9 cellular contexts compared by ENCODE assay signal in genomic region chr2:198296665-198297308, GRCh38.
A peak's percentile ranks its signal among the peaks of the same experiment; 100 is the strongest.
DNase-seq lines count a peak whose midpoint lies in the region; ATAC-seq, FAIRE-seq and TF ChIP-seq lines count a peak whose summit lies in the region.
"Had no signal": no experiment of that assay in that cellular context is flagged by ENCODE, and none has a peak within 500 bp of the region (broad histone marks: within the 10 kb centered on the region; RNA-seq: fewer than 3 reads in every experiment).

No MANE protein-coding gene starts in this region.

- under 1% methylated on average over 8 of the region's 8 CpGs for WGBS in smooth muscle cell (ENCODE audit: low lambda C conversion rate)

- H3K9me3 Mint-ChIP-seq in T-helper 2 cell treated with Interferon-gamma antibody and Interleukin-4, amounts not matched to agents 5 μg/mL and 100 μg/mL, for 36 hours = no peaks in the 10 kb centered on the region
- no peaks in the 10 kb centered on the region for H3K9me3 Mint-ChIP-seq in astrocyte (ENCODE audit: unreplicated experiment)
- H3K9me3 Mint-ChIP-seq: stimulated activated naive CD8-positive, alpha-beta T cell treated with anti-CD3 and anti-CD28 coated beads, Interleukin-15, Interleukin-2, amounts not matched to agents 100 ng/mL and 50 ng/mL, for 24 hours had no signal

- H3K4me2 ChIP-seq in astrocyte (ENCODE audit: low read length) = no peak overlapping the region
- no peak overlapping the region for H3K4me2 ChIP-seq in smooth muscle cell

- no peaks in the 10 kb centered on the region for H3K79me2 ChIP-seq in astrocyte (ENCODE audit: insufficient read depth, low read length)
- no peaks in the 10 kb centered on the region for H3K79me2 ChIP-seq in smooth muscle cell (ENCODE audit: low read depth)

- H3K27me3 ChIP-seq in astrocyte (ENCODE audit: insufficient read depth, low read length) = no peaks in the 10 kb centered on the region
- peaks cover 22% of the 10 kb centered on the region for H3K27me3 ChIP-seq in smooth muscle cell (ENCODE audit: low read depth)

- H3K4me1 ChIP-seq in astrocyte (ENCODE audit: insufficient read depth, low read length) (no peaks in the 10 kb centered on the region), smooth muscle cell (ENCODE audit: low read depth) (no peaks in the 10 kb centered on the region)

- no peak overlapping the region for H3K4me3 Mint-ChIP-seq in T-helper 2 cell treated with Interferon-gamma antibody and Interleukin-4, amounts not matched to agents 5 μg/mL and 100 μg/mL, for 36 hours
- no peak overlapping the region for H3K4me3 Mint-ChIP-seq in astrocyte (ENCODE audit: unreplicated experiment)
- H3K4me3 Mint-ChIP-seq: stimulated activated naive CD8-positive, alpha-beta T cell treated with anti-CD3 and anti-CD28 coated beads, Interleukin-15, Interleukin-2, amounts not matched to agents 100 ng/mL and 50 ng/mL, for 24 hours had no signal

- DNase-seq in NCI-H2029 treated with DMSO at 0.1 percent for 48 hours (lab: John Stamatoyannopoulos, UW) (peak; percentile 41), NCI-H2029 (lab: John Stamatoyannopoulos, UW) (no peak), NCI-H1092 treated with DMSO at 0.1 percent for 48 hours (lab: John Stamatoyannopoulos, UW) (peak; percentile 66), astrocyte (ENCODE audit: low read depth) (peak; percentile 15), hypothalamus (lab: John Stamatoyannopoulos, UW) (peak in 38 of 51 donors; percentile 2 to 71 (median 30)), smooth muscle cell (lab: John Stamatoyannopoulos, UW; ENCODE audit: unreplicated experiment) (peak; percentile 3)
- DNase-seq in T-helper 2 cell treated with Interferon-gamma antibody and Interleukin-4, amounts not matched to agents 5 μg/mL and 100 μg/mL, for 36 hours (ENCODE audit: low spot score) = peak; percentile 22

- peak; percentile 71 for TF ChIP-seq CTCF in astrocyte (IDR thresholded peaks at IDR 0.05; ENCODE audit: insufficient read depth, low read depth, low read length)
- peak; percentile 84 for TF ChIP-seq CTCF in smooth muscle cell (IDR thresholded peaks at IDR 0.05; ENCODE audit: borderline replicate concordance, insufficient read depth, poor library complexity, severe bottlenecking)

- H4K20me1 ChIP-seq in astrocyte (ENCODE audit: insufficient read depth, low read length) = no peaks in the 10 kb centered on the region
- no peaks in the 10 kb centered on the region for H4K20me1 ChIP-seq in smooth muscle cell (ENCODE audit: low read depth)

- H3K36me3 Mint-ChIP-seq in T-helper 2 cell treated with Interferon-gamma antibody and Interleukin-4, amounts not matched to agents 5 μg/mL and 100 μg/mL, for 36 hours (ENCODE audit: low read depth) = no peaks in the 10 kb centered on the region
- no peaks in the 10 kb centered on the region for H3K36me3 Mint-ChIP-seq in astrocyte (ENCODE audit: low read depth, unreplicated experiment)

- H3K4me3 ChIP-seq in astrocyte (ENCODE audit: insufficient read depth, low read depth, low read length) (no peak overlapping the region), smooth muscle cell (no peak overlapping the region)

- no peak overlapping the region for H2AFZ ChIP-seq in astrocyte (ENCODE audit: low read depth, low read length)
- H2AFZ ChIP-seq in smooth muscle cell (ENCODE audit: low read depth) = no peak overlapping the region

- no peaks in the 10 kb centered on the region for H3K36me3 ChIP-seq in astrocyte (ENCODE audit: insufficient read depth, low read length)
- H3K36me3 ChIP-seq in smooth muscle cell (ENCODE audit: low read depth) = no peaks in the 10 kb centered on the region

- FAIRE-seq in astrocyte (lab: Jason Lieb, UNC) = peak; percentile 32

- H3K4me1 Mint-ChIP-seq in T-helper 2 cell treated with Interferon-gamma antibody and Interleukin-4, amounts not matched to agents 5 μg/mL and 100 μg/mL, for 36 hours (ENCODE audit: low read depth) = no peaks in the 10 kb centered on the region
- no peaks in the 10 kb centered on the region for H3K4me1 Mint-ChIP-seq in astrocyte (ENCODE audit: low read depth, unreplicated experiment)

- H3K9ac ChIP-seq in astrocyte (ENCODE audit: low read length) (no peak overlapping the region), smooth muscle cell (ENCODE audit: low read depth) (no peak overlapping the region)

- no peaks in the 10 kb centered on the region for H3K9me3 ChIP-seq in astrocyte (ENCODE audit: insufficient read depth, low read depth, low read length)
- no peaks in the 10 kb centered on the region for H3K9me3 ChIP-seq in smooth muscle cell (replicated peaks; ENCODE audit: low read depth)

- H3F3A ChIP-seq in smooth muscle cell (ENCODE audit: low read depth) = no peaks in the 10 kb centered on the region

- ATAC-seq in HG02642 (IDR thresholded peaks at IDR 0.05; ENCODE audit: poor library complexity, unreplicated experiment) = peak; percentile 91

- H3K27ac Mint-ChIP-seq in T-helper 2 cell treated with Interferon-gamma antibody and Interleukin-4, amounts not matched to agents 5 μg/mL and 100 μg/mL, for 36 hours = no peak overlapping the region
- H3K27ac Mint-ChIP-seq in astrocyte (ENCODE audit: unreplicated experiment) = no peak overlapping the region
- H3K27ac Mint-ChIP-seq: stimulated activated naive CD8-positive, alpha-beta T cell treated with anti-CD3 and anti-CD28 coated beads, Interleukin-15, Interleukin-2, amounts not matched to agents 100 ng/mL and 50 ng/mL, for 24 hours had no signal

- H3K27ac ChIP-seq in astrocyte (ENCODE audit: low read depth, low read length) (no peak overlapping the region), smooth muscle cell (ENCODE audit: low read depth) (no peak overlapping the region)

- H3K27me3 Mint-ChIP-seq in T-helper 2 cell treated with Interferon-gamma antibody and Interleukin-4, amounts not matched to agents 5 μg/mL and 100 μg/mL, for 36 hours (ENCODE audit: low read depth) = peaks cover 3% of the 10 kb centered on the region
- H3K27me3 Mint-ChIP-seq in astrocyte (ENCODE audit: low read depth, unreplicated experiment) = peaks cover 38% of the 10 kb centered on the region
